8 cellular contexts compared by ENCODE assay signal in genomic region chr14:91947196-91948184, GRCh38. TPM values are rescaled to one million over a fixed set of nuclear protein-coding genes. Genes with fewer than 3 reads are reported as not detected.
DNase-seq lines count a peak whose midpoint lies in the region; ATAC-seq and TF ChIP-seq lines count a peak whose summit lies in the region.

TSS of gene FBLN5 (minus strand) at chr14:91947694. CDS start at chr14:91947229, 465 bp downstream.

- peak within 1 kb of the TSS; percentile 89 for H3K4me3 Mint-ChIP-seq in activated naive CD8-positive, alpha-beta T cell treated with anti-CD3 and anti-CD28 coated beads, Interleukin-2, amount 10 ng/mL, durations not matched to agents 7 days and 5 days

- peaks cover 51% of the 10 kb centered on the region for H3K27me3 Mint-ChIP-seq in activated naive CD8-positive, alpha-beta T cell treated with anti-CD3 and anti-CD28 coated beads, Interleukin-2, amount 10 ng/mL, durations not matched to agents 7 days and 5 days

- no peak within 1 kb of the TSS for H3K23ac ChIP-seq in trophoblast cell (ENCODE audit: low read length)

- H3K27ac ChIP-seq in PC-9: no peak within 1 kb of the TSS
- H3K27ac ChIP-seq in trophoblast cell (ENCODE audit: low read depth, low read length): no peak within 1 kb of the TSS

- no peaks in the 10 kb centered on the region for H3K9me3 ChIP-seq in PC-9 (ENCODE audit: insufficient read depth, low read depth)
- no peaks in the 10 kb centered on the region for H3K9me3 ChIP-seq in trophoblast cell (ENCODE audit: insufficient read depth, low read depth, low read length)

- peaks cover 12% of the 10 kb centered on the region for H3K4me1 Mint-ChIP-seq in activated naive CD8-positive, alpha-beta T cell treated with anti-CD3 and anti-CD28 coated beads, Interleukin-2, amount 10 ng/mL, durations not matched to agents 7 days and 5 days

- peak within 1 kb of the TSS; percentile 35 for H2BK5ac ChIP-seq in trophoblast cell (ENCODE audit: low read depth, low read length, poor library complexity)

- CTCF ChIA-PET in PC-9 (lab: Charles Lee): no interaction called here

- H2AK5ac ChIP-seq in trophoblast cell (ENCODE audit: low read length): no peak within 1 kb of the TSS

- H3K27me3 ChIP-seq in PC-9 (ENCODE audit: insufficient read depth, low read depth) (peaks cover 17% of the 10 kb centered on the region), trophoblast cell (ENCODE audit: insufficient read depth, low read length) (no peaks in the 10 kb centered on the region)

- H4K8ac ChIP-seq in trophoblast cell (ENCODE audit: low read depth, low read length): peak within 1 kb of the TSS; percentile 72

- WGBS in trophoblast cell (ENCODE audit: extremely low coverage, insufficient coverage, insufficient read length): no CpG with 5 or more reads among the region's 78 CpGs

- ATAC-seq in activated naive CD8-positive, alpha-beta T cell treated with anti-CD3 and anti-CD28 coated beads, Interleukin-2, amount 10 ng/mL, durations not matched to agents 7 days and 5 days (ENCODE audit: low read depth): peak; percentile 62
- ATAC-seq in left cardiac atrium (peak; percentile 88 to 92), HG02642 (IDR thresholded peaks at IDR 0.05; ENCODE audit: poor library complexity, unreplicated experiment) (no peak), HG03175 (IDR thresholded peaks at IDR 0.05; ENCODE audit: unreplicated experiment) (no peak)

- H3K79me2 ChIP-seq in PC-9 (ENCODE audit: low read depth) (no peaks in the 10 kb centered on the region), trophoblast cell (ENCODE audit: control insufficient read depth, insufficient read depth, low read length, poor library complexity) (no peaks in the 10 kb centered on the region)

- H3K4me3 ChIP-seq in PC-9: peak within 1 kb of the TSS; percentile 50; the same call in 1 of the 2 replicates
- peak within 1 kb of the TSS; percentile 71 for H3K4me3 ChIP-seq in trophoblast cell (ENCODE audit: low read depth, low read length)

- H3K4ac ChIP-seq in trophoblast cell (ENCODE audit: low read depth, low read length): peak within 1 kb of the TSS; percentile 41

- no peak within 1 kb of the TSS for H3K27ac Mint-ChIP-seq in activated naive CD8-positive, alpha-beta T cell treated with anti-CD3 and anti-CD28 coated beads, Interleukin-2, amount 10 ng/mL, durations not matched to agents 7 days and 5 days

- H3K4me2 ChIP-seq in PC-9 (peak within 1 kb of the TSS; percentile 73), trophoblast cell (ENCODE audit: low read length) (peak within 1 kb of the TSS; percentile 68)

- H2BK120ac ChIP-seq in trophoblast cell (ENCODE audit: insufficient read depth, low read length, poor library complexity): peak within 1 kb of the TSS; percentile 65

- TF ChIP-seq CTCF in PC-9 (conservative IDR thresholded peaks at IDR 0.05): no peak

- H3K79me1 ChIP-seq in trophoblast cell (ENCODE audit: low read length): peaks cover 7% of the 10 kb centered on the region

- no peaks in the 10 kb centered on the region for H3F3A ChIP-seq in PC-9 (ENCODE audit: insufficient read depth, low read depth)

- H3K18ac ChIP-seq in trophoblast cell (ENCODE audit: low read length): peak within 1 kb of the TSS; percentile 51

- POLR2A ChIA-PET in PC-9 (lab: Charles Lee; ENCODE audit: unreplicated experiment): no interaction called here
- POLR2A ChIA-PET in activated naive CD8-positive, alpha-beta T cell treated with anti-CD3 and anti-CD28 coated beads, Interleukin-2, amount 10 ng/mL, durations not matched to agents 7 days and 5 days (lab: Charles Lee): interaction anchor here (1.2 kb wide), 1 partner anchor 438 kb away, joined by 3 read pairs; the partner anchor contains the start of gene PPP4R3A

- H4K12ac ChIP-seq in trophoblast cell (ENCODE audit: low read depth, low read length): peak within 1 kb of the TSS; percentile 51

- intact Hi-C loops in PC-9 (cut with micrococcal nuclease; ENCODE audit: unreplicated experiment): no loop called here
- intact Hi-C loops in left cardiac atrium (cut with DNase I): no loop called here

- no TSS peak for BruUV-seq in PC-9 (replicated peaks; lab: Mats Ljungman, UMichigan)

- no peaks in the 10 kb centered on the region for H3K9me2 ChIP-seq in PC-9 (ENCODE audit: insufficient read depth)

- H3K9me3 Mint-ChIP-seq in activated naive CD8-positive, alpha-beta T cell treated with anti-CD3 and anti-CD28 coated beads, Interleukin-2, amount 10 ng/mL, durations not matched to agents 7 days and 5 days: no peaks in the 10 kb centered on the region

- peak within 1 kb of the TSS; percentile 39 for H4K91ac ChIP-seq in trophoblast cell (ENCODE audit: low read depth, low read length)

- no peaks in the 10 kb centered on the region for H3K36me3 ChIP-seq in PC-9 (ENCODE audit: low read depth)
- no peaks in the 10 kb centered on the region for H3K36me3 ChIP-seq in trophoblast cell (ENCODE audit: control insufficient read depth in 1 of 2, insufficient read depth in 2 of 2, low read length in 2 of 2)

- H3K9ac ChIP-seq in trophoblast cell (ENCODE audit: low read length): no peak within 1 kb of the TSS

- H3K36me3 Mint-ChIP-seq in activated naive CD8-positive, alpha-beta T cell treated with anti-CD3 and anti-CD28 coated beads, Interleukin-2, amount 10 ng/mL, durations not matched to agents 7 days and 5 days: no peaks in the 10 kb centered on the region

- H3K14ac ChIP-seq in trophoblast cell (ENCODE audit: low read length): no peak within 1 kb of the TSS

- H4K20me1 ChIP-seq in PC-9 (ENCODE audit: insufficient read depth): no peaks in the 10 kb centered on the region

- peak within 1 kb of the TSS; percentile 79 for H2BK12ac ChIP-seq in trophoblast cell (ENCODE audit: low read length)

- H2AFZ ChIP-seq in PC-9 (0 out of 2 replicates have a peak within 1 kb of the TSS, but pooled peaks have one; percentile 67), trophoblast cell (ENCODE audit: insufficient read depth, low read length, poor library complexity) (peak within 1 kb of the TSS; percentile 78)

- DNase-seq in DMS79 (lab: John Stamatoyannopoulos, UW): peak; percentile 48
- peak; percentile 17 to 52 for DNase-seq in PC-9
- peak; percentile 45 for DNase-seq in activated naive CD8-positive, alpha-beta T cell treated with anti-CD3 and anti-CD28 coated beads, Interleukin-2, amount 10 ng/mL, durations not matched to agents 7 days and 5 days
- DNase-seq in left cardiac atrium: peak; percentile 73
- DNase-seq in trophoblast cell: peak; percentile 22 to 61
- DNase-seq in SK-N-DZ (ENCODE audit: low spot score): no peak

- H3K4me1 ChIP-seq in PC-9 (replicated peaks; ENCODE audit: insufficient read depth) (no peaks in the 10 kb centered on the region), trophoblast cell (ENCODE audit: control insufficient read depth in 1 of 2, insufficient read depth in 2 of 2, low read length in 2 of 2) (peaks cover 2 to 5% of the 10 kb centered on the region in 2 experiments)

RNA-seq across cellular contexts. Expression of gene FBLN5, which starts in this region (rescaled TPM):
- not detected in 2 replicates for total RNA-seq in PC-9 (2021)
- total RNA-seq in activated naive CD8-positive, alpha-beta T cell treated with anti-CD3 and anti-CD28 coated beads, Interleukin-2, amount 10 ng/mL, durations not matched to agents 7 days and 5 days: 1 to 10 TPM; 2.4 to 3.5 TPM
- 100 to 1,000 TPM; 121 to 122 TPM for total RNA-seq in left cardiac atrium
- polyA plus RNA-seq in trophoblast cell (2013): 17.9 and 18.1 TPM in 2 replicates
- not detected in 2 replicates for polyA plus RNA-seq in SK-N-DZ (2014; cell fraction: cytosol; rRNA removed)
- not detected in 2 replicates for polyA plus RNA-seq in SK-N-DZ (2014; cell fraction: nucleus; rRNA removed)

Comparison
In these comparisons a context has a peak if more than half of its experiments do, and no peak if none do; other contexts are left out.
1. RNA of gene FBLN5 (total RNA-seq): 121 to 122 TPM in left cardiac atrium; 2.4 to 3.5 TPM in activated naive CD8-positive, alpha-beta T cell treated with anti-CD3 and anti-CD28 coated beads, Interleukin-2, amount 10 ng/mL, durations not matched to agents 7 days and 5 days and not detected in PC-9; every median in the first group is over 10 times any median in the second.
2. Peak in DNase-seq, H3K4me3 ChIP-seq and H3K4me2 ChIP-seq in PC-9; RNA of the gene not detected or under 1 TPM.
3. ATAC-seq: peak in activated naive CD8-positive, alpha-beta T cell treated with anti-CD3 and anti-CD28 coated beads, Interleukin-2, amount 10 ng/mL, durations not matched to agents 7 days and 5 days (single experiment) and left cardiac atrium (2 of 2); none in HG02642 (single experiment) and HG03175 (single experiment).